ENCODE assay signal across 23 cellular contexts in genomic region chr2:109514857-109515256, GRCh38.
A peak's percentile ranks its signal among the peaks of the same experiment; 100 is the strongest.
DNase-seq lines count a peak whose midpoint lies in the region; ATAC-seq, FAIRE-seq and TF ChIP-seq lines count a peak whose summit lies in the region.
"Had no signal": no experiment of that assay in that cellular context is flagged by ENCODE, and none has a peak within 500 bp of the region (broad histone marks: within the 10 kb centered on the region; RNA-seq: fewer than 3 reads in every experiment).

No MANE protein-coding gene starts in this region.

- 100% methylated on average over 5 of the region's 5 CpGs for WGBS in GM12878 (ENCODE audit: insufficient coverage, insufficient replicate concordance, low lambda C conversion rate, missing lambda C conversion rate)
- no CpG with 5 or more reads among the region's 5 CpGs for WGBS in H9 (ENCODE audit: extremely low coverage, insufficient read length, low lambda C conversion rate)

- H3T11ph ChIP-seq in H9 (ENCODE audit: low read length), result no peak overlapping the region

- H2BK12ac ChIP-seq in H9 (ENCODE audit: insufficient read length, low read depth, low read length), result no peak overlapping the region

- H4K5ac ChIP-seq in H9 (ENCODE audit: insufficient read length, low read depth, low read length), result no peak overlapping the region

- no peak overlapping the region for H2BK5ac ChIP-seq in H9 (ENCODE audit: insufficient read length, low read length)

- in situ Hi-C loops in GM12878 (cut with MboI), result no loop called here

- POLR2A ChIA-PET in GM12878 (lab: Charles Lee), result interaction anchor here (1.3 kb wide), 1 partner anchor 30 kb away, joined by 5 read pairs; no protein-coding TSS in a partner anchor

- H3K79me2 ChIP-seq in GM12878 (ENCODE audit: control insufficient read depth, insufficient read depth, low read length) (no peaks in the 10 kb centered on the region), H9 (ENCODE audit: insufficient read depth, low read length) (no peaks in the 10 kb centered on the region)

- no peak overlapping the region for H3K9ac ChIP-seq in BLaER1 treated with 17β-estradiol and CSF1 and Interleukin-3, amounts not matched to agents 10 nM and 100 nM
- H3K9ac ChIP-seq in GM12878 (ENCODE audit: control insufficient read depth, insufficient read depth, low read length), result peak overlapping the region; percentile 60; the same call in 1 of the 2 replicates
- H3K9ac ChIP-seq in subcutaneous abdominal adipose tissue (ENCODE audit: low read length in 5 of 5), result no peak overlapping the region
- no peak overlapping the region for H3K9ac ChIP-seq in H9 (ENCODE audit: extremely low read depth, insufficient read length, low read length)

- peak overlapping the region in 1 of 3 experiments; percentile 31; a peak in 1 of 7 replicates for H3K27ac Mint-ChIP-seq in H9
- H3K27ac Mint-ChIP-seq: activated naive CD4-positive, alpha-beta T cell treated with anti-CD3 and anti-CD28 coated beads, Interleukin-2, amount 50 U/mL, for 24 hours; GM23338; stimulated activated naive B cell treated with anti-CD40 and anti-IgM and Interleukin-4, amounts not matched to agents 10 μg/mL and 1 μg/mL and 100 μg/mL, for 72 hours had no signal

- TF ChIP-seq EP300 in GM12878 (IDR thresholded peaks at IDR 0.05; ENCODE audit: borderline replicate concordance in 1 of 2, control insufficient read depth in 1 of 2, low read depth in 2 of 2, low read length in 2 of 2), result no peak

- no peak overlapping the region for H4K91ac ChIP-seq in H9 (ENCODE audit: insufficient read length, low read depth, low read length)

- no peak overlapping the region for H3K56ac ChIP-seq in H9 (ENCODE audit: insufficient read length, low read depth, low read length)

- SMC1A ChIA-PET in GM12878 (lab: Charles Lee; ENCODE audit: uncharacterized antibody, unreplicated experiment), result interaction anchor here (1.1 to 1.9 kb wide), 10 partner anchors 31 to 389 kb away, joined by 3 to 12 read pairs (median 4); no protein-coding TSS in a partner anchor

- no peak for FAIRE-seq in GM12878 (lab: Jason Lieb, UNC)
- FAIRE-seq: D721Med had no signal

- peak overlapping the region in 8 of 11 experiments; percentile 34 to 92 (median 82); a peak in 15 of 22 replicates for H3K4me2 ChIP-seq in BLaER1 treated with 17β-estradiol and CSF1 and Interleukin-3, amounts not matched to agents 10 nM and 100 nM
- H3K4me2 ChIP-seq in GM12878 (ENCODE audit: control insufficient read depth, insufficient read depth) (peak overlapping the region; percentile 77), H9 (ENCODE audit: insufficient read depth, insufficient read length, low read length) (no peak overlapping the region)
- H3K4me2 ChIP-seq: GM23338 had no signal

- no peak overlapping the region for H3K18ac ChIP-seq in H9 (ENCODE audit: insufficient read length, low read depth, low read length)

- H3K27me3 Mint-ChIP-seq in H9 (ENCODE audit: low read depth), result peaks cover 2% of the 10 kb centered on the region
- H3K27me3 Mint-ChIP-seq: activated naive CD4-positive, alpha-beta T cell treated with anti-CD3 and anti-CD28 coated beads, Interleukin-2, amount 50 U/mL, for 24 hours; stimulated activated naive B cell treated with anti-CD40 and anti-IgM and Interleukin-4, amounts not matched to agents 10 μg/mL and 1 μg/mL and 100 μg/mL, for 72 hours had no signal

- H3K9me3 Mint-ChIP-seq in H9, result no peaks in the 10 kb centered on the region
- H3K9me3 Mint-ChIP-seq: activated naive CD4-positive, alpha-beta T cell treated with anti-CD3 and anti-CD28 coated beads, Interleukin-2, amount 50 U/mL, for 24 hours; activated T-cell treated with anti-CD3 and anti-CD28 coated beads, Interleukin-2, amount 50 U/mL, for 4 hours; central memory CD8-positive, alpha-beta T cell; GM23338; stimulated activated naive B cell treated with anti-CD40 and anti-IgM and Interleukin-4, amounts not matched to agents 10 μg/mL and 1 μg/mL and 100 μg/mL, for 72 hours had no signal

- no peak overlapping the region for H2AFZ ChIP-seq in GM12878 (ENCODE audit: control insufficient read depth, low read depth, low read length)
- H2AFZ ChIP-seq in H9 (ENCODE audit: low read length), result no peak overlapping the region
- H2AFZ ChIP-seq: GM23338 had no signal

- peak overlapping the region in 1 of 2 experiments; percentile 51; a peak in 1 of 5 replicates for H3K4me3 Mint-ChIP-seq in H9
- H3K4me3 Mint-ChIP-seq: activated naive CD4-positive, alpha-beta T cell treated with anti-CD3 and anti-CD28 coated beads, Interleukin-2, amount 50 U/mL, for 24 hours; activated T-cell treated with anti-CD3 and anti-CD28 coated beads, Interleukin-2, amount 50 U/mL, for 4 hours; central memory CD8-positive, alpha-beta T cell; GM23338; stimulated activated naive B cell treated with anti-CD40 and anti-IgM and Interleukin-4, amounts not matched to agents 10 μg/mL and 1 μg/mL and 100 μg/mL, for 72 hours had no signal

- H2BK20ac ChIP-seq in H9 (ENCODE audit: low read depth, low read length, poor library complexity, severe bottlenecking), result no peak overlapping the region

- no peak overlapping the region for H3K4me3 ChIP-seq in BLaER1 treated with 17β-estradiol and CSF1 and Interleukin-3, amounts not matched to agents 10 nM and 100 nM
- H3K4me3 ChIP-seq in GM12878 (no peak overlapping the region), lower lobe of right lung (no peak overlapping the region), subcutaneous abdominal adipose tissue (ENCODE audit: low read depth in 1 of 5, low read length in 5 of 5) (no peak overlapping the region)
- H3K4me3 ChIP-seq: GM23338 had no signal

- RAD21 ChIA-PET in GM12878 (lab: Charles Lee; ENCODE audit: unreplicated experiment), result interaction anchor here (1.0 to 2.9 kb wide), 7 partner anchors 32 to 467 kb away, joined by 3 to 21 read pairs (median 15); partner anchors contain the start of gene SH3RF3

- no peak overlapping the region for H2BK120ac ChIP-seq in H9 (ENCODE audit: low read depth, low read length, poor library complexity, severe bottlenecking)

- H2BK15ac ChIP-seq in H9 (ENCODE audit: low read depth, low read length), result no peak overlapping the region

- no peak overlapping the region for H3K23ac ChIP-seq in H9 (ENCODE audit: insufficient read length, low read depth, low read length)

- no peak for DNase-seq in GM12878 (ENCODE audit: low read depth, low spot score)
- no peak for DNase-seq in lower lobe of right lung
- no peak for DNase-seq in hypothalamus (lab: John Stamatoyannopoulos, UW)
- DNase-seq in H9, result no peak
- DNase-seq in NCI-H1092 (lab: John Stamatoyannopoulos, UW), result no peak
- DNase-seq: ACHN; activated T-cell treated with anti-CD3 and anti-CD28 coated beads, Interleukin-2, amount 50 U/mL, for 4 hours; effector memory CD4-positive, alpha-beta T cell; left colon; NCI-H1092 treated with DMSO at 0.1 percent for 48 hours; NCI-H2029; NCI-H226; NCI-H82; SIG-M5; stimulated activated naive B cell treated with anti-CD40 and anti-IgM and Interleukin-4, amounts not matched to agents 10 μg/mL and 1 μg/mL and 100 μg/mL, for 72 hours had no signal

- H3K4me1 ChIP-seq in BLaER1 treated with 17β-estradiol and CSF1 and Interleukin-3, amounts not matched to agents 10 nM and 100 nM, result peaks cover 11 to 99% (median 74%) of the 10 kb centered on the region in 10 experiments
- H3K4me1 ChIP-seq in GM12878 (ENCODE audit: control insufficient read depth, insufficient read depth, low read length), result peaks cover 37% of the 10 kb centered on the region
- peaks cover 10% of the 10 kb centered on the region for H3K4me1 ChIP-seq in lower lobe of right lung
- peaks cover 4 to 25% (median 17%) of the 10 kb centered on the region in 5 donors for H3K4me1 ChIP-seq in subcutaneous abdominal adipose tissue (ENCODE audit: control insufficient read depth in 5 of 5, insufficient read depth in 5 of 5, low read length in 5 of 5)
- H3K4me1 ChIP-seq in H9 (ENCODE audit: insufficient read depth, low read length), result no peaks in the 10 kb centered on the region

- no peak overlapping the region for H2AK5ac ChIP-seq in H9 (ENCODE audit: insufficient read length, low read length)

- no peak for TF ChIP-seq POLR2A in GM12878 (IDR thresholded peaks at IDR 0.05; ENCODE audit: low read depth, low read length)

- no peak for TF ChIP-seq RAD21 in GM12878 (IDR thresholded peaks at IDR 0.05; ENCODE audit: insufficient read depth, low read depth, low read length)

- no peaks in the 10 kb centered on the region for H3K23me2 ChIP-seq in H9 (ENCODE audit: insufficient read length, low read depth, low read length, poor library complexity, severe bottlenecking)

- H3K36me3 Mint-ChIP-seq in H9 (ENCODE audit: insufficient read depth in 1 of 3, low read depth in 3 of 3), result no peaks in the 10 kb centered on the region; a peak in 1 of 7 replicates
- H3K36me3 Mint-ChIP-seq: activated naive CD4-positive, alpha-beta T cell treated with anti-CD3 and anti-CD28 coated beads, Interleukin-2, amount 50 U/mL, for 24 hours; stimulated activated naive B cell treated with anti-CD40 and anti-IgM and Interleukin-4, amounts not matched to agents 10 μg/mL and 1 μg/mL and 100 μg/mL, for 72 hours had no signal

- no peak for TF ChIP-seq CTCF in GM12878 (IDR thresholded peaks at IDR 0.05 in 2 of 3, conservative IDR thresholded peaks at IDR 0.05 in 1 of 3; ENCODE audit: control insufficient read depth in 2 of 3, extremely low read depth in 1 of 3, insufficient read depth in 1 of 3, low read depth in 3 of 3, low read length in 3 of 3)
- no peak for TF ChIP-seq CTCF in lower lobe of right lung (IDR thresholded peaks at IDR 0.05)
- TF ChIP-seq CTCF in H9 (conservative IDR thresholded peaks at IDR 0.05), result no peak

- H3K4me1 Mint-ChIP-seq in H9, result peaks cover 4% of the 10 kb centered on the region in 2 experiments; a peak in 2 of 4 replicates

- CTCF ChIA-PET in GM12878 (lab: Yijun Ruan, JAX), result interaction anchor here (0.8 to 1.3 kb wide), 3 partner anchors 27 to 387 kb away, joined by 3 to 4 read pairs (median 3); no protein-coding TSS in a partner anchor

- H3K14ac ChIP-seq in H9 (ENCODE audit: insufficient read depth, low read length), result no peak overlapping the region

- no peaks in the 10 kb centered on the region; a peak in 1 of 22 replicates for H3K27me3 ChIP-seq in BLaER1 treated with 17β-estradiol and CSF1 and Interleukin-3, amounts not matched to agents 10 nM and 100 nM
- H3K27me3 ChIP-seq in GM12878 (replicated peaks in 1 of 2; ENCODE audit: control insufficient read depth in 2 of 2, insufficient read depth in 2 of 2, low read length in 1 of 2) (no peaks in the 10 kb centered on the region), lower lobe of right lung (ENCODE audit: low read depth) (no peaks in the 10 kb centered on the region), subcutaneous abdominal adipose tissue (ENCODE audit: control insufficient read depth in 5 of 5, insufficient read depth in 4 of 5, low read length in 5 of 5) (no peaks in the 10 kb centered on the region), H9 (ENCODE audit: insufficient read depth, low read length) (no peaks in the 10 kb centered on the region)

- no peak overlapping the region for H4K8ac ChIP-seq in H9 (replicated peaks; ENCODE audit: insufficient read length, low read depth, low read length)

- no peaks in the 10 kb centered on the region for H3K9me3 ChIP-seq in BLaER1 treated with 17β-estradiol and CSF1 and Interleukin-3, amounts not matched to agents 10 nM and 100 nM (replicated peaks in 1 of 11)
- H3K9me3 ChIP-seq in GM12878 (replicated peaks; ENCODE audit: control insufficient read depth, insufficient read depth, low read length) (no peaks in the 10 kb centered on the region), lower lobe of right lung (no peaks in the 10 kb centered on the region), subcutaneous abdominal adipose tissue (ENCODE audit: control insufficient read depth in 5 of 5, low read length in 5 of 5) (no peaks in the 10 kb centered on the region), H9 (ENCODE audit: control insufficient read depth, low read depth, low read length) (no peaks in the 10 kb centered on the region)

- H3K36me3 ChIP-seq in BLaER1 treated with 17β-estradiol and CSF1 and Interleukin-3, amounts not matched to agents 10 nM and 100 nM, result no peaks in the 10 kb centered on the region
- H3K36me3 ChIP-seq in GM12878 (ENCODE audit: control insufficient read depth in 2 of 2, insufficient read depth in 2 of 2, low read length in 1 of 2) (no peaks in the 10 kb centered on the region), lower lobe of right lung (no peaks in the 10 kb centered on the region), subcutaneous abdominal adipose tissue (ENCODE audit: control insufficient read depth in 5 of 5, insufficient read depth in 5 of 5, low read length in 5 of 5) (no peaks in the 10 kb centered on the region)

- BruUV-seq in GM12878 (replicated peaks; lab: Mats Ljungman, UMichigan), result no TSS peak

- intact Hi-C loops in GM12878 (cut with micrococcal nuclease; ENCODE audit: unreplicated experiment), result loop anchor here (1.0 to 10.0 kb wide), 5 partner anchors 118 to 470 kb away; no protein-coding TSS in a partner anchor
- intact Hi-C loops in lower lobe of right lung (cut with DNase I), result loop anchor here (10.0 kb wide), 1 partner anchor 390 kb away; the partner anchor contains the start of gene SH3RF3

- H3K4ac ChIP-seq in H9 (ENCODE audit: low read depth, low read length), result no peak overlapping the region

- ATAC-seq in GM12878 (no peak), lower lobe of right lung (no peak), HG02759 (IDR thresholded peaks at IDR 0.05; ENCODE audit: unreplicated experiment) (no peak)
- ATAC-seq: GM23338, left colon had no signal

- H3K79me1 ChIP-seq in H9 (ENCODE audit: insufficient read depth, low read depth, low read length, poor library complexity, severe bottlenecking), result no peaks in the 10 kb centered on the region

- H4K20me1 ChIP-seq in BLaER1 treated with 17β-estradiol and CSF1 and Interleukin-3, amounts not matched to agents 10 nM and 100 nM, result peaks cover 0 to 26% (median 0%) of the 10 kb centered on the region in 11 experiments; a peak in 5 of 22 replicates
- H4K20me1 ChIP-seq in GM12878 (ENCODE audit: control insufficient read depth, insufficient read depth) (no peaks in the 10 kb centered on the region), H9 (ENCODE audit: control insufficient read depth, insufficient read depth, insufficient read length) (no peaks in the 10 kb centered on the region)

- H3K27ac ChIP-seq in BLaER1 treated with 17β-estradiol and CSF1 and Interleukin-3, amounts not matched to agents 10 nM and 100 nM, result peak overlapping the region in 1 of 11 experiments; percentile 61; a peak in 1 of 22 replicates
- H3K27ac ChIP-seq in GM12878 (ENCODE audit: control insufficient read depth, insufficient read depth), result peak overlapping the region; percentile 89
- peak overlapping the region; percentile 73 for H3K27ac ChIP-seq in lower lobe of right lung
- peak overlapping the region; percentile 80 for H3K27ac ChIP-seq in subcutaneous abdominal adipose tissue (ENCODE audit: low read depth, low read length)
- H3K27ac ChIP-seq in H9 (ENCODE audit: insufficient read length, low read depth, low read length), result no peak overlapping the region
- H3K27ac ChIP-seq: C4-2B had no signal
